ENCODE assay signal across 1 cellular context in genomic region chr2:128473175-128474013, GRCh38.
TF ChIP-seq lines count a peak whose summit lies in the region.

No MANE protein-coding gene starts in this region.

TF ChIP-seq in HepG2, 621 proteins besides CTCF, POLR2A, EP300 and RAD21 (continued from another document):
- TF ChIP-seq ZNF281 (CRISPR knock-in tag; IDR thresholded peaks at IDR 0.05; ENCODE audit: borderline replicate concordance), result no peak
- no peak for TF ChIP-seq THAP8 (CRISPR knock-in tag; IDR thresholded peaks at IDR 0.05; ENCODE audit: borderline replicate concordance)
- no peak for TF ChIP-seq YEATS2 (CRISPR knock-in tag; IDR thresholded peaks at IDR 0.05; ENCODE audit: borderline replicate concordance)
- no peak for TF ChIP-seq ZNF749 (CRISPR knock-in tag; IDR thresholded peaks at IDR 0.05; ENCODE audit: borderline replicate concordance)
- TF ChIP-seq SOX5 (CRISPR knock-in tag; IDR thresholded peaks at IDR 0.05; ENCODE audit: borderline replicate concordance), result no peak
- no peak for TF ChIP-seq ZXDC (CRISPR knock-in tag; IDR thresholded peaks at IDR 0.05)
- TF ChIP-seq GLMP (CRISPR knock-in tag; IDR thresholded peaks at IDR 0.05; ENCODE audit: borderline replicate concordance), result no peak
- TF ChIP-seq ZNF549 (CRISPR knock-in tag; IDR thresholded peaks at IDR 0.05), result no peak
- no peak for TF ChIP-seq ZNF329 (CRISPR knock-in tag; IDR thresholded peaks at IDR 0.05; ENCODE audit: low read depth)
